In the genomic region with DNA sequence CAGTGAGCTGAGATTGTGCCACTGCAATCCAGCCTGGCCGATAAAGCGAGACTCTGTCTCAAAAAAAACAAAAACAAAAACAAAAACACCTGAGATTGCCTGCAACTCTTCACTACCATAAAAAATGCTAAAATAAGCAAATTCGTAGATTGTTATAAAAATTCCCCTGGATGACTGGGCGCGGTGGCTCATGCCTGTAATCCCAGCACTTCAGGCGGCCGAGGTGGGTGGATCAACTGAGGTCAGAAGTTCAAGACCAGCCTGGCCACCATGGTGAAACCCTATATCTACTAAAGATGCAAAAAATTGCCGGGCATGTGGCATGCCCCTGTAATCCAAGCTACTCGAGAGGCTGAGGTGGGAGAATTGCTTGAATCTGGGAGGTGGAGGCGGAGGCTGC, we compare ENCODE assay signal across 28 cellular contexts.
"Had no signal": no experiment of that assay in that cellular context is flagged by ENCODE, and none has a peak within 500 bp of the region (broad histone marks: within the 10 kb centered on the region; RNA-seq: fewer than 3 reads in every experiment).

No MANE protein-coding gene starts in this region.

- H3K4me1 Mint-ChIP-seq: activated CD4-positive, alpha-beta memory T cell treated with anti-CD3 and anti-CD28 coated beads, Interleukin-2, amount 10 ng/mL, durations not matched to agents 7 days and 5 days; activated CD4-positive, alpha-beta T cell treated with anti-CD3 and anti-CD28 coated beads, Interleukin-2, amount 10 ng/mL, durations not matched to agents 7 days and 5 days; activated naive CD4-positive, alpha-beta T cell treated with anti-CD3 and anti-CD28 coated beads, Interleukin-2, amount 10 ng/mL, durations not matched to agents 7 days and 5 days; central memory CD8-positive, alpha-beta T cell; endodermal cell; WTC11 had no signal

- DNase-seq: activated CD4-positive, alpha-beta memory T cell treated with anti-CD3 and anti-CD28 coated beads, Interleukin-2, amount 10 ng/mL, durations not matched to agents 7 days and 5 days; activated CD4-positive, alpha-beta T cell treated with anti-CD3 and anti-CD28 coated beads for 1 hour; activated CD4-positive, alpha-beta T cell treated with anti-CD3 and anti-CD28 coated beads for 4 hours; activated CD4-positive, alpha-beta T cell treated with anti-CD3 and anti-CD28 coated beads, Interleukin-2, amount 10 ng/mL, durations not matched to agents 7 days and 5 days; activated CD4-positive, alpha-beta T cell treated with anti-CD3 and anti-CD28 coated beads, Interleukin-2, amount 50 U/mL, for 4 hours; activated CD8-positive, alpha-beta memory T cell treated with anti-CD3 and anti-CD28 coated beads, Interleukin-2, amount 50 U/mL, for 48 hours; activated gamma-delta T cell; activated naive CD4-positive, alpha-beta T cell; activated naive CD4-positive, alpha-beta T cell treated with anti-CD3 and anti-CD28 coated beads, Interleukin-2, amount 10 ng/mL, durations not matched to agents 7 days and 5 days; activated T-cell treated with anti-CD3 and anti-CD28 coated beads for 4 hours; activated T-cell treated with anti-CD3 and anti-CD28 coated beads, Interleukin-2, amount 50 U/mL, for 24 hours; activated T-cell treated with anti-CD3 and anti-CD28 coated beads, Interleukin-2, amount 50 U/mL, for 72 hours; amniotic stem cell; anterior cingulate cortex; brain microvascular endothelial cell; dorsolateral prefrontal cortex; effector memory CD4-positive, alpha-beta T cell; endodermal cell; foreskin fibroblast had no signal

- H3K27ac ChIP-seq: brain microvascular endothelial cell, coronary artery, dorsolateral prefrontal cortex, VCaP had no signal

- ATAC-seq: WTC11 had no signal

- FAIRE-seq: astrocyte, bronchial epithelial cell, frontal cortex had no signal

- H3K27me3 Mint-ChIP-seq: activated CD4-positive, alpha-beta memory T cell treated with anti-CD3 and anti-CD28 coated beads, Interleukin-2, amount 10 ng/mL, durations not matched to agents 7 days and 5 days; activated CD4-positive, alpha-beta T cell treated with anti-CD3 and anti-CD28 coated beads, Interleukin-2, amount 10 ng/mL, durations not matched to agents 7 days and 5 days; activated naive CD4-positive, alpha-beta T cell treated with anti-CD3 and anti-CD28 coated beads, Interleukin-2, amount 10 ng/mL, durations not matched to agents 7 days and 5 days; activated T-cell treated with anti-CD3 and anti-CD28 coated beads, Interleukin-2, amount 50 U/mL, for 24 hours; central memory CD8-positive, alpha-beta T cell; dendritic cell treated with granulocyte-macrophage colony-stimulating factor and Interleukin-4, amounts not matched to agents 40 ng/mL and 50 ng/mL, for 4 days had no signal

- H3K9me3 Mint-ChIP-seq: activated CD4-positive, alpha-beta memory T cell treated with anti-CD3 and anti-CD28 coated beads, Interleukin-2, amount 10 ng/mL, durations not matched to agents 7 days and 5 days; activated CD4-positive, alpha-beta T cell treated with anti-CD3 and anti-CD28 coated beads, Interleukin-2, amount 10 ng/mL, durations not matched to agents 7 days and 5 days; activated naive CD4-positive, alpha-beta T cell treated with anti-CD3 and anti-CD28 coated beads, Interleukin-2, amount 10 ng/mL, durations not matched to agents 7 days and 5 days; activated naive CD4-positive, alpha-beta T cell treated with anti-CD3 and anti-CD28 coated beads, Interleukin-2, amount 50 U/mL, for 72 hours; activated T-cell treated with anti-CD3 and anti-CD28 coated beads, Interleukin-2, amount 50 U/mL, for 24 hours; activated T-cell treated with anti-CD3 and anti-CD28 coated beads, Interleukin-2, amount 50 U/mL, for 72 hours; central memory CD8-positive, alpha-beta T cell; dendritic cell treated with granulocyte-macrophage colony-stimulating factor and Interleukin-4, amounts not matched to agents 40 ng/mL and 50 ng/mL, for 4 days; endodermal cell; WTC11 had no signal

- H3K27me3 ChIP-seq: brain microvascular endothelial cell, dorsolateral prefrontal cortex had no signal

- H3K4me3 Mint-ChIP-seq: activated CD4-positive, alpha-beta memory T cell treated with anti-CD3 and anti-CD28 coated beads, Interleukin-2, amount 10 ng/mL, durations not matched to agents 7 days and 5 days; activated CD4-positive, alpha-beta T cell treated with anti-CD3 and anti-CD28 coated beads, Interleukin-2, amount 10 ng/mL, durations not matched to agents 7 days and 5 days; activated naive CD4-positive, alpha-beta T cell treated with anti-CD3 and anti-CD28 coated beads, Interleukin-2, amount 10 ng/mL, durations not matched to agents 7 days and 5 days; activated T-cell treated with anti-CD3 and anti-CD28 coated beads, Interleukin-2, amount 50 U/mL, for 24 hours; activated T-cell treated with anti-CD3 and anti-CD28 coated beads, Interleukin-2, amount 50 U/mL, for 72 hours; central memory CD8-positive, alpha-beta T cell; dendritic cell treated with granulocyte-macrophage colony-stimulating factor and Interleukin-4, amounts not matched to agents 40 ng/mL and 50 ng/mL, for 4 days; endodermal cell; WTC11 had no signal

- H3K27ac Mint-ChIP-seq: activated CD4-positive, alpha-beta memory T cell treated with anti-CD3 and anti-CD28 coated beads, Interleukin-2, amount 10 ng/mL, durations not matched to agents 7 days and 5 days; activated CD4-positive, alpha-beta T cell treated with anti-CD3 and anti-CD28 coated beads, Interleukin-2, amount 10 ng/mL, durations not matched to agents 7 days and 5 days; activated naive CD4-positive, alpha-beta T cell treated with anti-CD3 and anti-CD28 coated beads, Interleukin-2, amount 10 ng/mL, durations not matched to agents 7 days and 5 days; activated naive CD4-positive, alpha-beta T cell treated with anti-CD3 and anti-CD28 coated beads, Interleukin-2, amount 50 U/mL, for 72 hours; activated T-cell treated with anti-CD3 and anti-CD28 coated beads, Interleukin-2, amount 50 U/mL, for 24 hours; activated T-cell treated with anti-CD3 and anti-CD28 coated beads, Interleukin-2, amount 50 U/mL, for 72 hours; dendritic cell treated with granulocyte-macrophage colony-stimulating factor and Interleukin-4, amounts not matched to agents 40 ng/mL and 50 ng/mL, for 4 days; endodermal cell; WTC11 had no signal

- H3K4me3 ChIP-seq: coronary artery, dorsolateral prefrontal cortex had no signal
